Comparison of ENCODE assay signal across 7 cellular contexts in the genomic region with DNA sequence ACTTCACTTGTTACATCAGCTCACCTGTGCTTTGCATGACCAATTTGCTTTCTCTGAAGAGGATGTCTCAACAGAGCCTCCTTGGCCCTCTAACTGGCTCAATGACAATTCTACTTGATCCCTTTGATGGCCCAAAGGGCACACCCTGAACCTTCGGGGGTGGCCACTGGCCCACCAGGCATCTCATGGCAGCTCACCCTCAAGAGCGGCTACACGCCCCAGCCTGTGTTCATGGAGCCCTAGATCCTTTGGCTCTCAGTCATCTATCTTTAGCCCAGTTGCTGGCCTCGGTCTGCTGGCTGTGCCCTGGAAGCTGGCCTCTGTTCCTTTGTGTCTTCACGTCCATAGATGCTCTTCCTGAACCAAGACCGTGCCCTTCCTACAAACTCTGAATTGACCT.
"Had no signal": no experiment of that assay in that cellular context is flagged by ENCODE, and none has a peak within 500 bp of the region (broad histone marks: within the 10 kb centered on the region; RNA-seq: fewer than 3 reads in every experiment).

No MANE protein-coding gene starts in this region.

- H3K9ac ChIP-seq: GM23248 had no signal

- H3K27ac Mint-ChIP-seq: H9 had no signal

- H3K4me3 Mint-ChIP-seq: H9 had no signal

- DNase-seq: GM23248, GOT3, H9, HCEC 1CT, IMR-90, KG1 had no signal

- H3K27ac ChIP-seq: GM23248 had no signal

- H3K4me3 ChIP-seq: GM23248, K562 had no signal
